Comparison of ENCODE assay signal across 1 cellular context in genomic region chr3:65443739-65444447, GRCh38.
A peak's percentile ranks its signal among the peaks of the same experiment; 100 is the strongest.
TF ChIP-seq lines count a peak whose summit lies in the region.

No MANE protein-coding gene starts in this region.

TF ChIP-seq in HEK293, 187 proteins besides CTCF, POLR2A, EP300 and RAD21:
- TF ChIP-seq ATF2 (tag by site-specific recombination; IDR thresholded peaks at IDR 0.05; ENCODE audit: low read depth) (peak; percentile 62; the same call in 1 of the 2 replicates), ZBTB21 (tag by site-specific recombination; IDR thresholded peaks at IDR 0.05) (no peak)
TF ChIP-seq in HEK293: peak in this region for 1.
